Comparison of ENCODE assay signal across 14 cellular contexts in the genomic region with DNA sequence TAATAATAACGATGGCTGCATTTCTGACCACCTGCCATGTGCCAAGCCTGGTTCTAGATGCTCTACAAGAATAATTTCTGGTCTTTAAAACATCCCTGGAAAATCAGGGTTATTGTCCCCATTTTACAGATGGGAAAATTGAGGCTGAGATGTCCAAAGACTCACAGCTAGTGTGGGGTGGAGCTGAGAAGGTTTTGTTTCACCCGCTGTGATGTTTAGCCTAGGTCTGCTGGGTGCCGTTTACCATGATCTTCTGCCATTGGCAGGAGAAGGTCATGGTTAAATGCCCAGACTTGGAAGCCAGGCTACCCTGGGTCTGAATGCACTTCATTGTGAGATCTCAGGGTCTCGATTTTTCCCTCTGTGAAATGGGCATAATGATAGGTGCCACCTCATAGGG.
DNase-seq lines count a peak whose midpoint lies in the region; ATAC-seq and TF ChIP-seq lines count a peak whose summit lies in the region.
"Had no signal": no experiment of that assay in that cellular context is flagged by ENCODE, and none has a peak within 500 bp of the region (broad histone marks: within the 10 kb centered on the region; RNA-seq: fewer than 3 reads in every experiment).

No MANE protein-coding gene starts in this region.

- no peak overlapping the region for H3K4me3 ChIP-seq in CD4-positive, alpha-beta memory T cell (ENCODE audit: low read length in 2 of 2)
- no peak overlapping the region for H3K4me3 ChIP-seq in osteoblast (ENCODE audit: insufficient read depth, low read length)
- H3K4me3 ChIP-seq in PC-9: no peak overlapping the region

- CTCF ChIA-PET in CD4-positive, alpha-beta memory T cell (lab: Charles Lee; ENCODE audit: partially characterized antibody): interaction anchor here (1.3 to 6.2 kb wide), 4 partner anchors 75 to 118 kb away, joined by 3 to 112 read pairs (median 36); no protein-coding TSS in a partner anchor
- CTCF ChIA-PET in PC-9 (lab: Charles Lee): no interaction called here

- no peaks in the 10 kb centered on the region for H3K9me3 Mint-ChIP-seq in CD4-positive, alpha-beta memory T cell
- H3K9me3 Mint-ChIP-seq: H9 had no signal

- H3F3A ChIP-seq in PC-9 (ENCODE audit: insufficient read depth, low read depth): peaks cover 20% of the 10 kb centered on the region; the same call in 1 of the 2 replicates

- H3K36me3 ChIP-seq in CD4-positive, alpha-beta memory T cell (ENCODE audit: insufficient read depth, low read length): no peaks in the 10 kb centered on the region
- H3K36me3 ChIP-seq in osteoblast (ENCODE audit: insufficient read depth, low read length) (no peaks in the 10 kb centered on the region), PC-9 (ENCODE audit: low read depth) (no peaks in the 10 kb centered on the region)

- H3K4me1 ChIP-seq in CD4-positive, alpha-beta memory T cell (ENCODE audit: insufficient read depth, low read length): peaks cover 26% of the 10 kb centered on the region
- H3K4me1 ChIP-seq in osteoblast (ENCODE audit: insufficient read depth, low read length) (peaks cover 9% of the 10 kb centered on the region), PC-9 (replicated peaks; ENCODE audit: insufficient read depth) (peaks cover 13% of the 10 kb centered on the region)
- H3K4me1 ChIP-seq: Caco-2 had no signal

- POLR2A ChIA-PET in CD4-positive, alpha-beta memory T cell (lab: Charles Lee; ENCODE audit: partially characterized antibody): interaction anchor here (1.1 kb wide), 1 partner anchor 174 kb away, joined by 3 read pairs; no protein-coding TSS in a partner anchor
- POLR2A ChIA-PET in PC-9 (lab: Charles Lee; ENCODE audit: unreplicated experiment): no interaction called here

- H3K4me2 ChIP-seq in osteoblast (ENCODE audit: insufficient read depth, low read length) (no peak overlapping the region), PC-9 (no peak overlapping the region)

- peaks cover 15 to 24% (median 16%) of the 10 kb centered on the region in 4 donors for H3K4me1 Mint-ChIP-seq in CD4-positive, alpha-beta memory T cell
- H3K4me1 Mint-ChIP-seq in T-helper 17 cell: peaks cover 19% of the 10 kb centered on the region

- no peak for TF ChIP-seq CTCF in osteoblast (IDR thresholded peaks at IDR 0.05; ENCODE audit: extremely low read depth, low read depth, low read length)
- no peak for TF ChIP-seq CTCF in PC-9 (conservative IDR thresholded peaks at IDR 0.05)

- BruUV-seq in PC-9 (replicated peaks; lab: Mats Ljungman, UMichigan): no TSS peak

- H3K27me3 Mint-ChIP-seq in CD4-positive, alpha-beta memory T cell: no peaks in the 10 kb centered on the region
- H3K27me3 Mint-ChIP-seq in T-helper 17 cell: no peaks in the 10 kb centered on the region

- H4K20me1 ChIP-seq in osteoblast (ENCODE audit: insufficient read depth, low read length) (peaks cover 43% of the 10 kb centered on the region), PC-9 (ENCODE audit: insufficient read depth) (peaks cover 17% of the 10 kb centered on the region; the same call in 1 of the 2 replicates)

- H3K36me3 Mint-ChIP-seq in CD4-positive, alpha-beta memory T cell: peaks cover 4 to 8% of the 10 kb centered on the region in 2 donors
- no peaks in the 10 kb centered on the region for H3K36me3 Mint-ChIP-seq in T-helper 17 cell (ENCODE audit: low read depth)

- no peak overlapping the region for H3K27ac ChIP-seq in CD4-positive, alpha-beta memory T cell (ENCODE audit: low read depth, low read length)
- H3K27ac ChIP-seq in epithelial cell of prostate (peak overlapping the region; percentile 95), osteoblast (ENCODE audit: low read depth, low read length) (no peak overlapping the region), PC-9 (no peak overlapping the region)

- H2AFZ ChIP-seq in osteoblast (ENCODE audit: low read length) (no peak overlapping the region), PC-9 (no peak overlapping the region)

- peaks cover 7% of the 10 kb centered on the region for H3K79me2 ChIP-seq in osteoblast (ENCODE audit: insufficient read depth, low read length)
- H3K79me2 ChIP-seq in PC-9 (ENCODE audit: low read depth): peaks cover 12% of the 10 kb centered on the region

- H3K9me3 ChIP-seq in CD4-positive, alpha-beta memory T cell (ENCODE audit: control insufficient read depth in 1 of 2, low read length in 2 of 2): no peaks in the 10 kb centered on the region
- H3K9me3 ChIP-seq in T-helper 17 cell (ENCODE audit: control insufficient read depth, low read length, poor library complexity, severe bottlenecking) (no peaks in the 10 kb centered on the region), osteoblast (ENCODE audit: low read depth, low read length) (no peaks in the 10 kb centered on the region), PC-9 (ENCODE audit: insufficient read depth, low read depth) (no peaks in the 10 kb centered on the region)
- H3K9me3 ChIP-seq: Caco-2 had no signal

- no peaks in the 10 kb centered on the region for H3K9me2 ChIP-seq in PC-9 (ENCODE audit: insufficient read depth)

- no peak for DNase-seq in CD4-positive, alpha-beta memory T cell
- DNase-seq in T-helper 17 cell: no peak
- DNase-seq in epithelial cell of prostate (ENCODE audit: low read depth, low spot score): no peak
- peak; percentile 8 for DNase-seq in osteoblast (ENCODE audit: insufficient read length, low spot score, missing footprints)
- DNase-seq in occipital lobe (lab: John Stamatoyannopoulos, UW): no peak
- DNase-seq in PC-9: no peak
- DNase-seq in AML-193 (lab: John Stamatoyannopoulos, UW): no peak
- DNase-seq: Caco-2, H9, Karpas-422, NCI-H1105 treated with DMSO at 0.1 percent for 48 hours, NCI-H187, NCI-H2171 treated with DMSO at 0.1 percent for 48 hours had no signal

- H3K4me3 Mint-ChIP-seq in CD4-positive, alpha-beta memory T cell: no peak overlapping the region
- H3K4me3 Mint-ChIP-seq in T-helper 17 cell: no peak overlapping the region
- H3K4me3 Mint-ChIP-seq: H9 had no signal

- no peaks in the 10 kb centered on the region for H3K27me3 ChIP-seq in CD4-positive, alpha-beta memory T cell (ENCODE audit: insufficient read depth, low read length)
- H3K27me3 ChIP-seq in osteoblast (ENCODE audit: insufficient read depth, low read length): no peaks in the 10 kb centered on the region
- no peaks in the 10 kb centered on the region for H3K27me3 ChIP-seq in PC-9 (ENCODE audit: insufficient read depth, low read depth)

- no peak for ATAC-seq in T-helper 17 cell
- no peak for ATAC-seq in GM18873 (IDR thresholded peaks at IDR 0.05; ENCODE audit: low FRiP score, unreplicated experiment)

- intact Hi-C loops in CD4-positive, alpha-beta memory T cell (cut with micrococcal nuclease): no loop called here
- intact Hi-C loops in PC-9 (cut with micrococcal nuclease; ENCODE audit: unreplicated experiment): loop anchor here (5.0 kb wide), 1 partner anchor 77 kb away; no protein-coding TSS in a partner anchor

- H3K27ac Mint-ChIP-seq in CD4-positive, alpha-beta memory T cell: peak overlapping the region; percentile 49 to 81 (median 55)
- H3K27ac Mint-ChIP-seq in T-helper 17 cell: peak overlapping the region; percentile 89
